ENCODE assay signal across 15 cellular contexts in the genomic region with DNA sequence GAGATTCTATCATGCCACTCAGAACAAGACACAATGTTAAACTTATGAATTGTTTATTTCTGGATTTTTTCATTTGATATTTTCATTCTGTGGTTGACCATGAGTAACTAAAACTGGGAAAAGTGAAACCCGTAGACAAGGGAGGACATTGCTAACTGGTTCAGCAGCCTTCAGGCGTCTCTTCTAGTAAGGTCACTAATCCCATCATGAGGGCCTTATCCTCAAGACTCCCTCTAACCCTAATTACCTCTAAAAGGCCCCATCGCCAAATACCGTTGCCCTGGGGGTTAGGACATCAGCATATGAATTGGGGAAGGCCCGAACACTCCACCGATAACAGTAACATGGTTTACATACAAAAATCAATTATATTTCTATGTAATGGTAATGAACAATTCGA.
A peak's percentile ranks its signal among the peaks of the same experiment; 100 is the strongest.
DNase-seq lines count a peak whose midpoint lies in the region; ATAC-seq and TF ChIP-seq lines count a peak whose summit lies in the region.
"Had no signal": no experiment of that assay in that cellular context is flagged by ENCODE, and none has a peak within 500 bp of the region (broad histone marks: within the 10 kb centered on the region; RNA-seq: fewer than 3 reads in every experiment).

No MANE protein-coding gene starts in this region.

- no peaks in the 10 kb centered on the region for H3K9me3 ChIP-seq in breast epithelium
- H3K9me3 ChIP-seq: A549 had no signal

- H3K27me3 ChIP-seq in H7 (ENCODE audit: control insufficient read depth, insufficient read depth, low read length) (peaks cover 90% of the 10 kb centered on the region), breast epithelium (no peaks in the 10 kb centered on the region)

- H3K36me3 ChIP-seq in H7 (replicated peaks; ENCODE audit: control insufficient read depth, insufficient read depth, low read length) (no peaks in the 10 kb centered on the region), breast epithelium (no peaks in the 10 kb centered on the region)

- in situ Hi-C loops in SK-MEL-5 (cut with HindIII; ENCODE audit: low pct_unique_long_range_greater_than_20kb, low sequenced_read_pairs): no loop called here

- DNase-seq in H7: peak; percentile 46
- DNase-seq in SK-MEL-5 (ENCODE audit: low read depth, low spot score): peak; percentile 47
- peak; percentile 25 for DNase-seq in iPS DF 19.7 (ENCODE audit: low read depth, low spot score)
- DNase-seq in middle frontal gyrus (ENCODE audit: extremely low spot score, low spot score): no peak
- no peak for DNase-seq in breast epithelium (ENCODE audit: low spot score in 2 of 2)
- DNase-seq in 8988T: no peak
- DNase-seq: CD8-positive, alpha-beta T cell; COR-L47; DMS153; DMS79 treated with DMSO at 0.1 percent for 48 hours; EL; GDM1 had no signal

- no peak for TF ChIP-seq CTCF in breast epithelium (IDR thresholded peaks at IDR 0.05)

- H3K4me3 ChIP-seq in H7 (ENCODE audit: insufficient read depth, low read depth, low read length) (no peak overlapping the region), breast epithelium (no peak overlapping the region)
- H3K4me3 ChIP-seq: A549 had no signal

- ATAC-seq in GM18520 (IDR thresholded peaks at IDR 0.05; ENCODE audit: unreplicated experiment): no peak
- ATAC-seq: A549; CD8-positive, alpha-beta T cell; HepG2 had no signal

- intact Hi-C loops in breast epithelium (cut with DNase I; ENCODE audit: low total_unique reads): no loop called here

- TF ChIP-seq POLR2A in breast epithelium (IDR thresholded peaks at IDR 0.05): no peak

- no peak overlapping the region for H3K27ac ChIP-seq in breast epithelium
- H3K27ac ChIP-seq: A549 had no signal

- H3K4me1 ChIP-seq in breast epithelium: no peaks in the 10 kb centered on the region

Comparison
In these comparisons a context has a peak if more than half of its experiments do, and no peak if none do; other contexts are left out.
1. DNase-seq: peak in H7 (single experiment), SK-MEL-5 (single experiment) and iPS DF 19.7 (single experiment); none in middle frontal gyrus (single experiment), breast epithelium (0 of 2) and 8988T (single experiment).